ENCODE assay signal across 1 cellular context in genomic region chr1:230068952-230069684, GRCh38.
TF ChIP-seq lines count a peak whose summit lies in the region.

No MANE protein-coding gene starts in this region.

TF ChIP-seq in SK-N-SH treated with all-trans-retinoic acid at 6 μM for 48 hours, 23 proteins besides CTCF, POLR2A, EP300 and RAD21 (continued from another document):
- TF ChIP-seq, protein P1, sequence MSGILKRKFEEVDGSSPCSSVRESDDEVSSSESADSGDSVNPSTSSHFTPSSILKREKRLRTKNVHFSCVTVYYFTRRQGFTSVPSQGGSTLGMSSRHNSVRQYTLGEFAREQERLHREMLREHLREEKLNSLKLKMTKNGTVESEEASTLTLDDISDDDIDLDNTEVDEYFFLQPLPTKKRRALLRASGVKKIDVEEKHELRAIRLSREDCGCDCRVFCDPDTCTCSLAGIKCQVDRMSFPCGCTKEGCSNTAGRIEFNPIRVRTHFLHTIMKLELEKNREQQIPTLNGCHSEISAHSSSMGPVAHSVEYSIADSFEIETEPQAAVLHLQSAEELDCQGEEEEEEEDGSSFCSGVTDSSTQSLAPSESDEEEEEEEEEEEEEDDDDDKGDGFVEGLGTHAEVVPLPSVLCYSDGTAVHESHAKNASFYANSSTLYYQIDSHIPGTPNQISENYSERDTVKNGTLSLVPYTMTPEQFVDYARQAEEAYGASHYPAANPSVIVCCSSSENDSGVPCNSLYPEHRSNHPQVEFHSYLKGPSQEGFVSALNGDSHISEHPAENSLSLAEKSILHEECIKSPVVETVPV (CRISPR knock-in tag; IDR thresholded peaks at IDR 0.05), result no peak
- no peak for TF ChIP-seq ZNF70 (CRISPR knock-in tag; IDR thresholded peaks at IDR 0.05)
- TF ChIP-seq ZNF8 (CRISPR knock-in tag; IDR thresholded peaks at IDR 0.05), result no peak
- no peak for TF ChIP-seq BACH2 (CRISPR knock-in tag; IDR thresholded peaks at IDR 0.05; ENCODE audit: borderline replicate concordance)
- TF ChIP-seq PPARA (CRISPR knock-in tag; IDR thresholded peaks at IDR 0.05; ENCODE audit: borderline replicate concordance), result no peak
